ENCODE assay signal across 12 cellular contexts in genomic region chr11:8807544-8808225, GRCh38.
DNase-seq lines count a peak whose midpoint lies in the region; ATAC-seq, FAIRE-seq and TF ChIP-seq lines count a peak whose summit lies in the region.
"Had no signal": no experiment of that assay in that cellular context is flagged by ENCODE, and none has a peak within 500 bp of the region (broad histone marks: within the 10 kb centered on the region; RNA-seq: fewer than 3 reads in every experiment).

No MANE protein-coding gene starts in this region.

- H3K4me1 ChIP-seq in liver (ENCODE audit: control insufficient read depth in 4 of 4, insufficient read depth in 4 of 4, low read length in 3 of 4) (peaks cover 2 to 13% (median 10%) of the 10 kb centered on the region in 4 donors), right lobe of liver (peaks cover 0 to 18% (median 0%) of the 10 kb centered on the region in 4 donors)

- H3K9ac ChIP-seq in liver (ENCODE audit: low read depth in 1 of 2, low read length in 2 of 2) = no peak overlapping the region
- H3K9ac ChIP-seq in neural cell (ENCODE audit: low read length) = no peak overlapping the region

- no peak for TF ChIP-seq POLR2A in right lobe of liver (IDR thresholded peaks at IDR 0.05)

- TF ChIP-seq RAD21 in liver (IDR thresholded peaks at IDR 0.05) = no peak
- no peak for TF ChIP-seq RAD21 in neural cell (conservative IDR thresholded peaks at IDR 0.05)

- H3K9me2 ChIP-seq in neural cell (ENCODE audit: insufficient read depth, low read length) = no peaks in the 10 kb centered on the region

- H3K36me3 ChIP-seq in liver (ENCODE audit: control insufficient read depth in 4 of 4, insufficient read depth in 3 of 4, low read depth in 1 of 4, low read length in 3 of 4) = no peaks in the 10 kb centered on the region
- H3K36me3 ChIP-seq in right lobe of liver = no peaks in the 10 kb centered on the region
- no peaks in the 10 kb centered on the region for H3K36me3 ChIP-seq in neural cell (ENCODE audit: insufficient read depth, low read length)
- H3K36me3 ChIP-seq: neutrophil had no signal

- FAIRE-seq in D721Med (lab: Jason Lieb, UNC) = no peak

- intact Hi-C loops in right lobe of liver (cut with DNase I) = loop anchor here in 1 of 2 donors (10.0 kb wide), 1 partner anchor 103 kb away; no protein-coding TSS in a partner anchor

- no peaks in the 10 kb centered on the region for H3F3A ChIP-seq in neural cell (ENCODE audit: insufficient read depth, low read length, poor library complexity, severe bottlenecking)

- no peaks in the 10 kb centered on the region for H3K9me3 ChIP-seq in liver (ENCODE audit: control insufficient read depth in 4 of 4, low read length in 3 of 4)
- no peaks in the 10 kb centered on the region for H3K9me3 ChIP-seq in right lobe of liver
- no peaks in the 10 kb centered on the region for H3K9me3 ChIP-seq in neural cell (ENCODE audit: low read length)
- H3K9me3 ChIP-seq: neutrophil had no signal

- 76% methylated on average over 10 of the region's 10 CpGs for WGBS in liver
- 80% methylated on average over 7 of the region's 10 CpGs for WGBS in right lobe of liver (ENCODE audit: insufficient coverage, low coverage, low lambda C conversion rate, missing lambda C conversion rate)

- no peaks in the 10 kb centered on the region for H3K27me3 ChIP-seq in liver (ENCODE audit: control insufficient read depth in 4 of 4, insufficient read depth in 4 of 4, low read length in 3 of 4)
- no peaks in the 10 kb centered on the region for H3K27me3 ChIP-seq in right lobe of liver
- no peaks in the 10 kb centered on the region for H3K27me3 ChIP-seq in neural cell (ENCODE audit: insufficient read depth, low read depth, low read length)
- H3K27me3 ChIP-seq: neutrophil had no signal

- no peak overlapping the region for H3K4me3 ChIP-seq in liver (ENCODE audit: low read depth in 1 of 3, low read length in 3 of 3)
- no peak overlapping the region for H3K4me3 ChIP-seq in right lobe of liver
- H3K4me3 ChIP-seq in neural cell (ENCODE audit: low read length) = peak overlapping the region; percentile 73

- TF ChIP-seq EP300 in neural cell (conservative IDR thresholded peaks at IDR 0.05; ENCODE audit: poor library complexity, severe bottlenecking) = no peak

- no peak overlapping the region for H2AFZ ChIP-seq in neural cell (ENCODE audit: low read depth, low read length)

- no peak overlapping the region for H3K4me2 ChIP-seq in neural cell (ENCODE audit: low read length)

- no peak for ATAC-seq in right lobe of liver

- H4K20me1 ChIP-seq in neural cell (ENCODE audit: insufficient read depth) = no peaks in the 10 kb centered on the region

- H3K27ac ChIP-seq in liver (ENCODE audit: low read depth in 1 of 2, low read length in 2 of 2) = peak overlapping the region; percentile 35 to 51
- peak overlapping the region in 1 of 3 donors; percentile 29 for H3K27ac ChIP-seq in right lobe of liver
- no peak overlapping the region for H3K27ac ChIP-seq in neural cell (ENCODE audit: low read length)
- H3K27ac ChIP-seq: neutrophil, VCaP had no signal

- DNase-seq in right lobe of liver (no peak), fibroblast of gingiva (ENCODE audit: low read depth) (peak; percentile 58), NCI-H146 treated with DMSO at 0.1 percent for 48 hours (lab: John Stamatoyannopoulos, UW; ENCODE audit: unreplicated experiment) (no peak), D721Med (ENCODE audit: insufficient read length, low spot score) (no peak), T-helper 2 cell (no peak)
- no peak for DNase-seq in stimulated activated naive CD4-positive, alpha-beta T cell treated with Interleukin-2 at 50 U/mL for 16 hours (lab: John Stamatoyannopoulos, UW)
- DNase-seq: 8988T, NCI-H2081 had no signal

- H3K79me2 ChIP-seq in neural cell (replicated peaks; ENCODE audit: insufficient read depth, low read length) = peaks cover 19% of the 10 kb centered on the region

- no peak for TF ChIP-seq CTCF in liver (IDR thresholded peaks at IDR 0.05; ENCODE audit: low read depth, low read length, missing input control)
- no peak for TF ChIP-seq CTCF in right lobe of liver (IDR thresholded peaks at IDR 0.05)
- no peak for TF ChIP-seq CTCF in neural cell (IDR thresholded peaks at IDR 0.05; ENCODE audit: poor library complexity, severe bottlenecking)
- TF ChIP-seq CTCF in D721Med (IDR thresholded peaks at IDR 0.05; ENCODE audit: insufficient read depth, missing control alignments) = no peak

TF ChIP-seq in liver, 16 proteins besides CTCF, POLR2A, EP300 and RAD21 (continues in another document):
- no peak for TF ChIP-seq HNF4A (conservative IDR thresholded peaks at IDR 0.05)
- no peak for TF ChIP-seq SP1 (IDR thresholded peaks at IDR 0.05)
- TF ChIP-seq, protein P1, sequence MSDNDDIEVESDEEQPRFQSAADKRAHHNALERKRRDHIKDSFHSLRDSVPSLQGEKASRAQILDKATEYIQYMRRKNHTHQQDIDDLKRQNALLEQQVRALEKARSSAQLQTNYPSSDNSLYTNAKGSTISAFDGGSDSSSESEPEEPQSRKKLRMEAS (IDR thresholded peaks at IDR 0.05) = no peak
- TF ChIP-seq YY1 (IDR thresholded peaks at IDR 0.05) = no peak
- TF ChIP-seq, protein P2, sequence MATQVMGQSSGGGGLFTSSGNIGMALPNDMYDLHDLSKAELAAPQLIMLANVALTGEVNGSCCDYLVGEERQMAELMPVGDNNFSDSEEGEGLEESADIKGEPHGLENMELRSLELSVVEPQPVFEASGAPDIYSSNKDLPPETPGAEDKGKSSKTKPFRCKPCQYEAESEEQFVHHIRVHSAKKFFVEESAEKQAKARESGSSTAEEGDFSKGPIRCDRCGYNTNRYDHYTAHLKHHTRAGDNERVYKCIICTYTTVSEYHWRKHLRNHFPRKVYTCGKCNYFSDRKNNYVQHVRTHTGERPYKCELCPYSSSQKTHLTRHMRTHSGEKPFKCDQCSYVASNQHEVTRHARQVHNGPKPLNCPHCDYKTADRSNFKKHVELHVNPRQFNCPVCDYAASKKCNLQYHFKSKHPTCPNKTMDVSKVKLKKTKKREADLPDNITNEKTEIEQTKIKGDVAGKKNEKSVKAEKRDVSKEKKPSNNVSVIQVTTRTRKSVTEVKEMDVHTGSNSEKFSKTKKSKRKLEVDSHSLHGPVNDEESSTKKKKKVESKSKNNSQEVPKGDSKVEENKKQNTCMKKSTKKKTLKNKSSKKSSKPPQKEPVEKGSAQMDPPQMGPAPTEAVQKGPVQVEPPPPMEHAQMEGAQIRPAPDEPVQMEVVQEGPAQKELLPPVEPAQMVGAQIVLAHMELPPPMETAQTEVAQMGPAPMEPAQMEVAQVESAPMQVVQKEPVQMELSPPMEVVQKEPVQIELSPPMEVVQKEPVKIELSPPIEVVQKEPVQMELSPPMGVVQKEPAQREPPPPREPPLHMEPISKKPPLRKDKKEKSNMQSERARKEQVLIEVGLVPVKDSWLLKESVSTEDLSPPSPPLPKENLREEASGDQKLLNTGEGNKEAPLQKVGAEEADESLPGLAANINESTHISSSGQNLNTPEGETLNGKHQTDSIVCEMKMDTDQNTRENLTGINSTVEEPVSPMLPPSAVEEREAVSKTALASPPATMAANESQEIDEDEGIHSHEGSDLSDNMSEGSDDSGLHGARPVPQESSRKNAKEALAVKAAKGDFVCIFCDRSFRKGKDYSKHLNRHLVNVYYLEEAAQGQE (IDR thresholded peaks at IDR 0.05) = no peak
- no peak for TF ChIP-seq GABPA (IDR thresholded peaks at IDR 0.05 in 1 of 2, conservative IDR thresholded peaks at IDR 0.05 in 1 of 2)
- TF ChIP-seq RXRA (IDR thresholded peaks at IDR 0.05) = no peak
- TF ChIP-seq FOXA1 (IDR thresholded peaks at IDR 0.05) = no peak
- no peak for TF ChIP-seq NR2F2 (IDR thresholded peaks at IDR 0.05)

TF ChIP-seq in neural cell, 6 proteins besides CTCF, POLR2A, EP300 and RAD21:
- TF ChIP-seq EZH2 (IDR thresholded peaks at IDR 0.05; ENCODE audit: borderline replicate concordance, insufficient read depth, low read length, poor library complexity, severe bottlenecking) = no peak
